In the genomic region with DNA sequence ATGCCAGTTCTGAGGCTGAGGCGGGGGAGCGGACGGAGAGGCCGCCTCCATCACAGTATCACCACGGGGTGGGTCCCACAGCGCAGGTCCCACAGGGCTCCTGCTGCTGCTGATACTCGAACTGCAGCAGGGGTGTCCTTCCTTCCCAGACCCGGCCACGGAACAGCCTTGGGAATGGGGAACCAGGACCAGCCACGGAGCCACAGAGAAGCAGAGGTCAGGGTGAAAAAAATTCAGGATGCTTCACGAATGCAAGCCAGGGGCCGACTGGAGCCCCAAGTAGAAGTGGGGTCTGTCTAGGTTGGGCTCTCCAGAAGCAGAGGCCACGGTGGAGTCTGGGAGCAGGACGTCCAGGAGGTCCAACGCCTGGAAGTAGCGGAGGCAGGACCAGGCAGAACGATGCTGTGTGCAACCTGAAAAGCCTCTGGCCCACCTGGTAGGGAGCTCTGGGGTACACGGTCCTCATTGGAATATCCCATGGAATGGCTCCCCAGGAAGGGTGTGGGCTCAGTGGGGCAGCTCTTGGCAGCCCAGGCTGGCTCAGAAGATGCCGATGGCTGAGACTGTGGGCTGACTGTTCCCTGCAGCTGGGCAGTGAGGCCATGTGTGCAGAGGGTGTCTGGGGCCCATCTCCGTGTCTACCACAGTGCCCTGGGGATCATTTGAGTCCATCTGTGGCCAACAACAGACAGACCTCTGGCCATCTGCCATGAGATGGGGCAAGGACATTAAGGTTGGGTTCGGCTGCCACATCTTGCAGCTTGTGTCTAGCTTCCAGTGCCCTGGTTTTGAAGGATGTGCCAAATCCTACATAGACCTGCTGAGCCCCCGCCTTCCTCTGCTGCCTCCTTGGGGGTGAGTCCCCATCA, we compare ENCODE assay signal across 15 cellular contexts.
"Had no signal": no experiment of that assay in that cellular context is flagged by ENCODE, and none has a peak within 500 bp of the region (broad histone marks: within the 10 kb centered on the region; RNA-seq: fewer than 3 reads in every experiment).

No MANE protein-coding gene starts in this region.

- H3K4me1 ChIP-seq: stomach had no signal

- H3K27me3 Mint-ChIP-seq: activated CD8-positive, alpha-beta T cell treated with anti-CD3 and anti-CD28 coated beads for 36 hours; activated naive CD4-positive, alpha-beta T cell treated with anti-CD3 and anti-CD28 coated beads, Interleukin-2, amount 50 U/mL, for 24 hours had no signal

- H3K27me3 ChIP-seq: cardiac muscle cell had no signal

- H3K4me3 Mint-ChIP-seq: activated B cell treated with CpG ODN at 0.5 μM for 24 hours; activated CD8-positive, alpha-beta T cell treated with anti-CD3 and anti-CD28 coated beads for 36 hours; activated naive CD4-positive, alpha-beta T cell treated with anti-CD3 and anti-CD28 coated beads, Interleukin-2, amount 50 U/mL, for 24 hours; activated T-cell treated with anti-CD3 and anti-CD28 coated beads, Interleukin-2, amount 50 U/mL, for 24 hours; naive thymus-derived CD4-positive, alpha-beta T cell; T-cell had no signal

- ATAC-seq: activated CD8-positive, alpha-beta T cell treated with anti-CD3 and anti-CD28 coated beads for 36 hours; naive thymus-derived CD4-positive, alpha-beta T cell; T-cell had no signal

- DNase-seq: activated B cell treated with CpG ODN at 0.5 μM for 24 hours; activated CD4-positive, alpha-beta T cell treated with anti-CD3 and anti-CD28 coated beads for 4 hours; activated CD8-positive, alpha-beta T cell treated with anti-CD3 and anti-CD28 coated beads for 36 hours; activated T-cell treated with anti-CD3 and anti-CD28 coated beads, Interleukin-2, amount 50 U/mL, for 24 hours; amniotic stem cell; mesenchymal stem cell; naive thymus-derived CD4-positive, alpha-beta T cell; stimulated activated CD4-positive, alpha-beta T cell treated with anti-CD3 and anti-CD28 coated beads, Interleukin-15, amount 100 ng/mL, for 24 hours; stimulated activated CD4-positive, alpha-beta T cell treated with anti-CD3 and anti-CD28 coated beads, Interleukin-2, amount 100 ng/mL, for 48 hours; stomach; T-cell had no signal

- H3K4me3 ChIP-seq: cardiac muscle cell, skin epidermis, stomach, thoracic aorta had no signal

- H3K9me3 Mint-ChIP-seq: activated naive CD4-positive, alpha-beta T cell treated with anti-CD3 and anti-CD28 coated beads, Interleukin-2, amount 50 U/mL, for 24 hours had no signal

- H3K4me1 Mint-ChIP-seq: activated B cell treated with CpG ODN at 0.5 μM for 24 hours; activated naive CD4-positive, alpha-beta T cell treated with anti-CD3 and anti-CD28 coated beads, Interleukin-2, amount 50 U/mL, for 24 hours; T-cell had no signal

- H3K36me3 ChIP-seq: cardiac muscle cell, stomach, thoracic aorta had no signal

- H3K27ac Mint-ChIP-seq: activated B cell treated with CpG ODN at 0.5 μM for 24 hours; activated CD8-positive, alpha-beta T cell treated with anti-CD3 and anti-CD28 coated beads for 36 hours; activated naive CD4-positive, alpha-beta T cell treated with anti-CD3 and anti-CD28 coated beads, Interleukin-2, amount 50 U/mL, for 24 hours; activated T-cell treated with anti-CD3 and anti-CD28 coated beads, Interleukin-2, amount 50 U/mL, for 24 hours; naive thymus-derived CD4-positive, alpha-beta T cell; T-cell had no signal

- H3K27ac ChIP-seq: cardiac muscle cell, skin epidermis, stomach, thoracic aorta had no signal

- H3K36me3 Mint-ChIP-seq: activated naive CD4-positive, alpha-beta T cell treated with anti-CD3 and anti-CD28 coated beads, Interleukin-2, amount 50 U/mL, for 24 hours; T-cell had no signal
